19 cellular contexts compared by ENCODE assay signal in genomic region chr3:67692621-67693020, GRCh38.
"Had no signal": no experiment of that assay in that cellular context is flagged by ENCODE, and none has a peak within 500 bp of the region (broad histone marks: within the 10 kb centered on the region; RNA-seq: fewer than 3 reads in every experiment).

No MANE protein-coding gene starts in this region.

- H3K36me3 ChIP-seq: gastroesophageal sphincter, heart left ventricle, tibial nerve, uterus, WERI-Rb-1 had no signal

- H3K27ac ChIP-seq: coronary artery, gastroesophageal sphincter, heart left ventricle, tibial nerve, uterus, WERI-Rb-1 had no signal

- H3K27ac Mint-ChIP-seq: activated naive CD4-positive, alpha-beta T cell treated with anti-CD3 and anti-CD28 coated beads, Interleukin-2, amount 50 U/mL, for 24 hours; progenitor cell of endocrine pancreas; T-helper 17 cell had no signal

- ATAC-seq: gastroesophageal sphincter; heart left ventricle; left colon; stimulated activated naive CD8-positive, alpha-beta T cell treated with anti-CD3 and anti-CD28 coated beads, Interleukin-15, Interleukin-2, amounts not matched to agents 100 U/mL and 50 U/mL, for 24 hours; T-helper 17 cell had no signal

- H3K27me3 ChIP-seq: gastroesophageal sphincter, heart left ventricle, tibial nerve, uterus had no signal

- H3K4me3 ChIP-seq: coronary artery, gastroesophageal sphincter, heart left ventricle, lung, tibial nerve, uterus had no signal

- FAIRE-seq: islet of Langerhans had no signal

- H3K9me3 ChIP-seq: gastroesophageal sphincter, heart left ventricle, tibial nerve, uterus had no signal

- H3K4me3 Mint-ChIP-seq: activated naive CD4-positive, alpha-beta T cell treated with anti-CD3 and anti-CD28 coated beads, Interleukin-2, amount 50 U/mL, for 24 hours; central memory CD8-positive, alpha-beta T cell; T-helper 17 cell had no signal

- H3K27me3 Mint-ChIP-seq: activated naive CD4-positive, alpha-beta T cell treated with anti-CD3 and anti-CD28 coated beads, Interleukin-2, amount 50 U/mL, for 24 hours; progenitor cell of endocrine pancreas; T-helper 17 cell had no signal

- H3K4me1 ChIP-seq: gastroesophageal sphincter, heart left ventricle, tibial nerve, uterus had no signal

- DNase-seq: activated CD4-positive, alpha-beta T cell treated with anti-CD3 and anti-CD28 coated beads, Interleukin-2, amount 50 U/mL, for 48 hours; activated gamma-delta T cell; heart left ventricle; left colon; occipital lobe; stimulated activated CD4-positive, alpha-beta T cell treated with anti-CD3 and anti-CD28 coated beads, Interleukin-2, amount 100 ng/mL, for 24 hours; stimulated activated naive CD8-positive, alpha-beta T cell treated with anti-CD3 and anti-CD28 coated beads, Interleukin-15, Interleukin-2, amounts not matched to agents 100 U/mL and 50 U/mL, for 24 hours; substantia nigra; T-helper 17 cell; uterus; WERI-Rb-1 had no signal
